ENCODE assay signal across 9 cellular contexts in the genomic region with DNA sequence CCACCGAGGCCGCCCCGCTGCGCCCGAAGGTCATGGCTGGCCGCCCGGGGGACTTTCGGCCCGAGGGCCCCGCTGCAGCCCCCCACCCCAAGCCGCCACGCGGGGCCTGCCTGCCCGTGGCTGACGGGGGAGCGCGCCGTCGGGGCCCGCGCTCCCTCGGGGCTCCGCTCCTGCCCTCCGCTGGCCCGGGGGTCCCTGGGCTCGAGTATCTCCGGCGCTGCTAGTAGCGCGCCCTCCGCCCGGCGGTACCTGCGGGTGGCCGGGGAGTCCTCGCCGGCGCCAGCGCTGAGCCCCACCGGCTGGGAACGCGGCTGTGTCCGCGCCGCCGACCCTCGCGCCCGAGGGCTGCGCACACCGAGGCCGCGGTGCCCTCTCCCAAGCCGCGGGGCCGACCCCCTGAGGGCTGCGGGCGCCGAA. TPM values are rescaled to one million over a fixed set of nuclear protein-coding genes. Genes with fewer than 3 reads are reported as not detected.
A peak's percentile ranks its signal among the peaks of the same experiment; 100 is the strongest.
DNase-seq lines count a peak whose midpoint lies in the region; ATAC-seq and TF ChIP-seq lines count a peak whose summit lies in the region.
"Had no signal": no experiment of that assay in that cellular context is flagged by ENCODE, and none has a peak within 500 bp of the region (broad histone marks: within the 10 kb centered on the region; RNA-seq: fewer than 3 reads in every experiment).

No MANE protein-coding gene starts in this region.

- no peak for TF ChIP-seq EP300 in sigmoid colon (IDR thresholded peaks at IDR 0.05)

- peaks cover 8% of the 10 kb centered on the region for H3K4me1 ChIP-seq in endocrine pancreas (ENCODE audit: control insufficient read depth, insufficient read depth, low read length)
- peaks cover 0 to 25% (median 22%) of the 10 kb centered on the region in 4 donors for H3K4me1 ChIP-seq in sigmoid colon

- peak overlapping the region; percentile 63 for H3K9ac ChIP-seq in endocrine pancreas (ENCODE audit: control insufficient read depth, insufficient read depth, low read length)

- no peak for TF ChIP-seq POLR2A in sigmoid colon (IDR thresholded peaks at IDR 0.05)

- no peak overlapping the region for H3K27ac ChIP-seq in sigmoid colon

- peak; percentile 3 for ATAC-seq in GM19025 (IDR thresholded peaks at IDR 0.05; ENCODE audit: low read depth, unreplicated experiment)
- ATAC-seq in HG03521 (IDR thresholded peaks at IDR 0.05; ENCODE audit: unreplicated experiment): peak; percentile 7
- no peak for ATAC-seq in HG03378 (IDR thresholded peaks at IDR 0.05; ENCODE audit: unreplicated experiment)
- no peak for ATAC-seq in HG03565 (IDR thresholded peaks at IDR 0.05; ENCODE audit: unreplicated experiment)

- intact Hi-C loops in sigmoid colon (cut with DNase I): loop anchor here (5.0 to 10.0 kb wide), 2 partner anchors 169 to 301 kb away; a partner anchor contains a TSS

- WGBS in sigmoid colon, 2 donors: 1 to 3% methylated on average over 59 of the region's 59 CpGs

- DNase-seq in sigmoid colon: no peak
- DNase-seq in activated CD4-positive, CD25-positive, alpha-beta regulatory T cell treated with anti-CD3 and anti-CD28 coated beads, Interleukin-2, amount 50 U/mL, for 72 hours: no peak
- DNase-seq in stimulated activated naive CD4-positive, alpha-beta T cell treated with Interleukin-2 at 50 U/mL for 16 hours (lab: John Stamatoyannopoulos, UW): no peak

- H3K27me3 ChIP-seq in endocrine pancreas (ENCODE audit: control insufficient read depth, insufficient read depth, low read length) (no peaks in the 10 kb centered on the region), sigmoid colon (peaks cover 13 to 53% (median 16%) of the 10 kb centered on the region in 3 donors)

- H3K4me3 ChIP-seq in endocrine pancreas (ENCODE audit: control insufficient read depth, insufficient read depth, low read length) (no peak overlapping the region), sigmoid colon (peak overlapping the region in 3 of 4 donors; percentile 50 to 59 (median 58))

- H3K36me3 ChIP-seq in endocrine pancreas (ENCODE audit: control insufficient read depth, insufficient read depth, low read length): no peaks in the 10 kb centered on the region
- H3K36me3 ChIP-seq in sigmoid colon: no peaks in the 10 kb centered on the region

- H3K9me3 ChIP-seq in endocrine pancreas (ENCODE audit: control insufficient read depth, low read length) (no peaks in the 10 kb centered on the region), sigmoid colon (no peaks in the 10 kb centered on the region)

- no peak for TF ChIP-seq CTCF in sigmoid colon (IDR thresholded peaks at IDR 0.05)

RNA-seq across cellular contexts. Expression of a gene that starts 0.3 kb away (rescaled TPM):
- 1 to 10 TPM in 1 of 4 donors, under 1 TPM in 3; 0.55 to 1.8 (median 0.89) TPM for total RNA-seq in sigmoid colon
- under 1 TPM in 2 of 3 donors, not detected in 1; 0.23 to 0.63 TPM for polyA plus RNA-seq in sigmoid colon
- total RNA-seq: myocyte had no signal

Comparison
In these comparisons a context has a peak if more than half of its experiments do, and no peak if none do; other contexts are left out.
1. ATAC-seq: peak in GM19025 (single experiment) and HG03521 (single experiment); none in HG03378 (single experiment) and HG03565 (single experiment).